10 cellular contexts compared by ENCODE assay signal in genomic region chr3:61663728-61664492, GRCh38.
DNase-seq lines count a peak whose midpoint lies in the region; ATAC-seq and TF ChIP-seq lines count a peak whose summit lies in the region.
"Had no signal": no experiment of that assay in that cellular context is flagged by ENCODE, and none has a peak within 500 bp of the region (broad histone marks: within the 10 kb centered on the region; RNA-seq: fewer than 3 reads in every experiment).

No MANE protein-coding gene starts in this region.

- DNase-seq in SW480 (ENCODE audit: low spot score) (peak; percentile 41), stromal cell of bone marrow (ENCODE audit: low read depth) (peak; percentile 88), natural killer cell (no peak)
- DNase-seq: activated CD4-positive, CD25-positive, alpha-beta regulatory T cell; NCI-H2171 had no signal

- TF ChIP-seq CTCF in HEK293 (tag by site-specific recombination; IDR thresholded peaks at IDR 0.05), result no peak
- no peak for TF ChIP-seq CTCF in gastroesophageal sphincter (IDR thresholded peaks at IDR 0.05)
- TF ChIP-seq CTCF in natural killer cell (IDR thresholded peaks at IDR 0.05), result no peak

- H3K27ac ChIP-seq in HEK293 (ENCODE audit: extremely low read depth, low read depth, low read length) (0 out of 2 replicates have a peak overlapping the region, but pooled peaks have one; percentile 22), gastroesophageal sphincter (no peak overlapping the region)

- CTCF ChIA-PET in HEK293 (lab: Yijun Ruan, JAX), result interaction anchor here (0.6 kb wide), 1 partner anchor 23 kb away, joined by 3 read pairs; no protein-coding TSS in a partner anchor

- no peak for TF ChIP-seq EP300 in gastroesophageal sphincter (IDR thresholded peaks at IDR 0.05)

- H3K4me1 Mint-ChIP-seq in natural killer cell, result no peaks in the 10 kb centered on the region

- no peaks in the 10 kb centered on the region for H3K36me3 Mint-ChIP-seq in natural killer cell

- intact Hi-C loops in natural killer cell (cut with micrococcal nuclease), result no loop called here

- H3K4me3 ChIP-seq in HEK293 (ENCODE audit: low read depth, low read length) (no peak overlapping the region), gastroesophageal sphincter (no peak overlapping the region)
- H3K4me3 ChIP-seq: skin epidermis had no signal

- H3K9me3 ChIP-seq in HEK293 (ENCODE audit: control insufficient read depth, insufficient read depth, low read depth, low read length), result no peaks in the 10 kb centered on the region
- no peaks in the 10 kb centered on the region for H3K9me3 ChIP-seq in gastroesophageal sphincter

- no peaks in the 10 kb centered on the region for H3K27me3 Mint-ChIP-seq in natural killer cell (ENCODE audit: low read depth in 2 of 2)

- 52 to 83% methylated on average over 3 to 8 of the region's 8 CpGs for WGBS in gastroesophageal sphincter (ENCODE audit: low coverage in 1 of 2), 2 donors

- no peak for TF ChIP-seq POLR2A in gastroesophageal sphincter (IDR thresholded peaks at IDR 0.05)

- H3K27me3 ChIP-seq in gastroesophageal sphincter, result no peaks in the 10 kb centered on the region

- POLR2A ChIA-PET in HEK293 (lab: Yijun Ruan, JAX), result interaction anchor here (0.7 to 0.9 kb wide), 2 partner anchors 99 to 123 kb away, joined by 3 read pairs; no protein-coding TSS in a partner anchor

- ATAC-seq in gastroesophageal sphincter (peak; percentile 58), natural killer cell (no peak), GM21360 (IDR thresholded peaks at IDR 0.05; ENCODE audit: unreplicated experiment) (no peak), GM21390 (IDR thresholded peaks at IDR 0.05; ENCODE audit: unreplicated experiment) (no peak)

- H3K4me3 Mint-ChIP-seq in natural killer cell, result no peak overlapping the region

- H3K4me1 ChIP-seq in HEK293 (ENCODE audit: control insufficient read depth, insufficient read depth, low read length) (peaks cover 19% of the 10 kb centered on the region), gastroesophageal sphincter (peaks cover 0 to 14% (median 0%) of the 10 kb centered on the region in 3 donors)

- no peak overlapping the region for H3K27ac Mint-ChIP-seq in natural killer cell

- H3K9me3 Mint-ChIP-seq in natural killer cell, result no peaks in the 10 kb centered on the region

- H3K36me3 ChIP-seq in HEK293 (ENCODE audit: control insufficient read depth in 2 of 2, insufficient read depth in 1 of 2, low read length in 2 of 2), result no peaks in the 10 kb centered on the region
- H3K36me3 ChIP-seq in gastroesophageal sphincter, result no peaks in the 10 kb centered on the region

TF ChIP-seq in HEK293, 187 proteins besides CTCF, POLR2A, EP300 and RAD21 (continues in another document):
- peak; percentile 87 for TF ChIP-seq ZNF843 (tag by site-specific recombination; IDR thresholded peaks at IDR 0.05)
- TF ChIP-seq ZNF560 (tag by site-specific recombination; IDR thresholded peaks at IDR 0.05; ENCODE audit: borderline replicate concordance), result no peak
- TF ChIP-seq ZNF354C (tag by site-specific recombination; IDR thresholded peaks at IDR 0.05; ENCODE audit: borderline replicate concordance, low read depth), result no peak
- TF ChIP-seq ZNF664 (tag by site-specific recombination; IDR thresholded peaks at IDR 0.05), result no peak
- no peak for TF ChIP-seq RBAK (tag by site-specific recombination; IDR thresholded peaks at IDR 0.05)
- TF ChIP-seq SETDB1 (IDR thresholded peaks at IDR 0.05; ENCODE audit: insufficient read length, low read length), result no peak
- TF ChIP-seq ZNF623 (tag by site-specific recombination; IDR thresholded peaks at IDR 0.05), result peak; percentile 23; the same call in 1 of the 2 replicates
- TF ChIP-seq ZNF600 (tag by site-specific recombination; IDR thresholded peaks at IDR 0.05), result peak; percentile 84
- TF ChIP-seq, protein P1, sequence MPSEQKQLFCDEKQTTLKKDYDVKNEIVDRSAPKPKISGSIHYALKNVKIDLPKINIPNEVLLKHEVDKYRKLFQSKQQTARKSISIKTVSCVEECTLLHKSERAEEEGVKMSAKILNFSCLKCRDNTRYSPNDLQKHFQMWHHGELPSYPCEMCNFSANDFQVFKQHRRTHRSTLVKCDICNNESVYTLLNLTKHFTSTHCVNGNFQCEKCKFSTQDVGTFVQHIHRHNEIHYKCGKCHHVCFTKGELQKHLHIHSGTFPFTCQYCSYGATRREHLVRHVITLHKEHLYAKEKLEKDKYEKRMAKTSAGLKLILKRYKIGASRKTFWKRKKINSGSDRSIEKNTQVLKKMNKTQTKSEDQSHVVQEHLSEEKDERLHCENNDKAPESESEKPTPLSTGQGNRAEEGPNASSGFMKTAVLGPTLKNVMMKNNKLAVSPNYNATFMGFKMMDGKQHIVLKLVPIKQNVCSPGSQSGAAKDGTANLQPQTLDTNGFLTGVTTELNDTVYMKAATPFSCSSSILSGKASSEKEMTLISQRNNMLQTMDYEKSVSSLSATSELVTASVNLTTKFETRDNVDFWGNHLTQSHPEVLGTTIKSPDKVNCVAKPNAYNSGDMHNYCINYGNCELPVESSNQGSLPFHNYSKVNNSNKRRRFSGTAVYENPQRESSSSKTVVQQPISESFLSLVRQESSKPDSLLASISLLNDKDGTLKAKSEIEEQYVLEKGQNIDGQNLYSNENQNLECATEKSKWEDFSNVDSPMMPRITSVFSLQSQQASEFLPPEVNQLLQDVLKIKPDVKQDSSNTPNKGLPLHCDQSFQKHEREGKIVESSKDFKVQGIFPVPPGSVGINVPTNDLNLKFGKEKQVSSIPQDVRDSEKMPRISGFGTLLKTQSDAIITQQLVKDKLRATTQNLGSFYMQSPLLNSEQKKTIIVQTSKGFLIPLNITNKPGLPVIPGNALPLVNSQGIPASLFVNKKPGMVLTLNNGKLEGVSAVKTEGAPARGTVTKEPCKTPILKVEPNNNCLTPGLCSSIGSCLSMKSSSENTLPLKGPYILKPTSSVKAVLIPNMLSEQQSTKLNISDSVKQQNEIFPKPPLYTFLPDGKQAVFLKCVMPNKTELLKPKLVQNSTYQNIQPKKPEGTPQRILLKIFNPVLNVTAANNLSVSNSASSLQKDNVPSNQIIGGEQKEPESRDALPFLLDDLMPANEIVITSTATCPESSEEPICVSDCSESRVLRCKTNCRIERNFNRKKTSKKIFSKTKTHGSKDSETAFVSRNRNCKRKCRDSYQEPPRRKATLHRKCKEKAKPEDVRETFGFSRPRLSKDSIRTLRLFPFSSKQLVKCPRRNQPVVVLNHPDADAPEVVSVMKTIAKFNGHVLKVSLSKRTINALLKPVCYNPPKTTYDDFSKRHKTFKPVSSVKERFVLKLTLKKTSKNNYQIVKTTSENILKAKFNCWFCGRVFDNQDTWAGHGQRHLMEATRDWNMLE (tag by site-specific recombination; conservative IDR thresholded peaks at IDR 0.05; ENCODE audit: low read depth), result peak; percentile 45; the same call in 1 of the 2 replicates
- TF ChIP-seq ZNF510 (tag by site-specific recombination; IDR thresholded peaks at IDR 0.05; ENCODE audit: insufficient replicate concordance), result no peak
- TF ChIP-seq ZNF701 (tag by site-specific recombination; IDR thresholded peaks at IDR 0.05), result no peak
- TF ChIP-seq MYNN (tag by site-specific recombination; IDR thresholded peaks at IDR 0.05; ENCODE audit: borderline replicate concordance), result no peak
- TF ChIP-seq HOXA7 (CRISPR knock-in tag; IDR thresholded peaks at IDR 0.05; ENCODE audit: borderline replicate concordance), result no peak
- TF ChIP-seq, protein P2, sequence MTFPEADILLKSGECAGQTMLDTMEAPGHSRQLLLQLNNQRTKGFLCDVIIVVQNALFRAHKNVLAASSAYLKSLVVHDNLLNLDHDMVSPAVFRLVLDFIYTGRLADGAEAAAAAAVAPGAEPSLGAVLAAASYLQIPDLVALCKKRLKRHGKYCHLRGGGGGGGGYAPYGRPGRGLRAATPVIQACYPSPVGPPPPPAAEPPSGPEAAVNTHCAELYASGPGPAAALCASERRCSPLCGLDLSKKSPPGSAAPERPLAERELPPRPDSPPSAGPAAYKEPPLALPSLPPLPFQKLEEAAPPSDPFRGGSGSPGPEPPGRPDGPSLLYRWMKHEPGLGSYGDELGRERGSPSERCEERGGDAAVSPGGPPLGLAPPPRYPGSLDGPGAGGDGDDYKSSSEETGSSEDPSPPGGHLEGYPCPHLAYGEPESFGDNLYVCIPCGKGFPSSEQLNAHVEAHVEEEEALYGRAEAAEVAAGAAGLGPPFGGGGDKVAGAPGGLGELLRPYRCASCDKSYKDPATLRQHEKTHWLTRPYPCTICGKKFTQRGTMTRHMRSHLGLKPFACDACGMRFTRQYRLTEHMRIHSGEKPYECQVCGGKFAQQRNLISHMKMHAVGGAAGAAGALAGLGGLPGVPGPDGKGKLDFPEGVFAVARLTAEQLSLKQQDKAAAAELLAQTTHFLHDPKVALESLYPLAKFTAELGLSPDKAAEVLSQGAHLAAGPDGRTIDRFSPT (tag by site-specific recombination; IDR thresholded peaks at IDR 0.05), result peak; percentile 89
- no peak; the same call in 1 of the 2 replicates for TF ChIP-seq ZNF501 (tag by site-specific recombination; IDR thresholded peaks at IDR 0.05)
- no peak for TF ChIP-seq BCL11A (tag by site-specific recombination; IDR thresholded peaks at IDR 0.05; ENCODE audit: low read depth)
- no peak for TF ChIP-seq ZNF280D (tag by site-specific recombination; IDR thresholded peaks at IDR 0.05)
